ENCODE assay signal across 10 cellular contexts in the genomic region with DNA sequence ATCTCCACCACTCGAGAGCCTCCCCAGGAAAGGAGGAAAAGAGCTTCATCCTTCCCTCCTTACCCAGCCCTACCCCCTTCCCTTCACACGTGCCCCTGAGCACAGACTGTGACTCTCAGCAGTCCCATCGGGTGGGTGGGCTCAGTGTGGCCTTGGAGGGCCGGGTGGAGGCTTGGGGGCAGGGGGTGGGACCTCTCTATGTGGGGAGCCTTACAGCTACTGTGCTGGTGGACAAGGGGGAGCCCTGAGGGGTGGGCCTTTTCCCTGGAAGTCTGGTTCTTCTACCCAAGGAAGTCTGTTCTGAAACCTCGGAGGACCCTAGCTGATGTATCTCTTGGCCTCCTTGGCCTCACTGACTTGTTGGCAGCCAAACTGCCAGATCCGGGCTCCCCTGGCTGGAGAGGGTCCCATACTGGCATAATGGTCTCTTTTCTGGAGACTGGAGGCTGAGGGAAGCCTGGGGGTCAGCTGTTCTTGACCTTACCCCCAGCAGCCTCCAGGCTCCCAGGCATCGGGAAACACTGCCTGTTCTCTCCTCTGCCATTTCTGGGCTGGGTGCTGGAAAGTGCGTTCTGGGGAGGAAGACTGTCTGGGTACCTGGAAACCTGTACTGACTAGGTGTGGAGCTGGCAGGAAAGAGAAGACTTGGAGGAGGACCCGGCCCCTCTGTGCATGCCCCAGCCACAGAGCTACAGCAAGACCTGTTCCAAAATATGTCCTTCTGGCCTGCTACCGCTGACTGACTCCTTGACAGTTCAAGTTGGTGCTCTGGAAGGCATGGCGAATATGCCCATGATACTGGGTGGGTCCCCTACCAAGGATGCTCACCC. TPM values are rescaled to one million over a fixed set of nuclear protein-coding genes. Genes with fewer than 3 reads are reported as not detected.
DNase-seq lines count a peak whose midpoint lies in the region; ATAC-seq and TF ChIP-seq lines count a peak whose summit lies in the region.
"Had no signal": no experiment of that assay in that cellular context is flagged by ENCODE, and none has a peak within 500 bp of the region (broad histone marks: within the 10 kb centered on the region; RNA-seq: fewer than 3 reads in every experiment).

No MANE protein-coding gene starts in this region.

- no peaks in the 10 kb centered on the region for H3K9me3 Mint-ChIP-seq in CD14-positive monocyte
- no peaks in the 10 kb centered on the region for H3K9me3 Mint-ChIP-seq in natural killer cell treated with Interleukin-12 subunit alpha and Interleukin-12 subunit beta and Interleukin-15 and Interleukin-18, amount 100 ng/mL, for 72 hours

- intact Hi-C loops in CD14-positive monocyte (cut with micrococcal nuclease) = no loop called here

- peaks cover 68% of the 10 kb centered on the region for H3K4me1 Mint-ChIP-seq in CD14-positive monocyte
- peaks cover 13 to 15% of the 10 kb centered on the region in 2 donors for H3K4me1 Mint-ChIP-seq in natural killer cell treated with Interleukin-12 subunit alpha and Interleukin-12 subunit beta and Interleukin-15 and Interleukin-18, amount 100 ng/mL, for 72 hours (ENCODE audit: low read depth in 2 of 2)

- H3K4me1 ChIP-seq in HUES6 (ENCODE audit: control insufficient read depth, insufficient read depth, low read length) = peaks cover 32% of the 10 kb centered on the region
- H3K4me1 ChIP-seq in duodenal mucosa (ENCODE audit: control insufficient read depth in 1 of 2, insufficient read depth in 2 of 2, low read length in 2 of 2) = peaks cover 29 to 30% of the 10 kb centered on the region in 2 donors
- peaks cover 18% of the 10 kb centered on the region for H3K4me1 ChIP-seq in BE2C

- H3K9me3 ChIP-seq in HUES6 (ENCODE audit: control insufficient read depth, insufficient read depth, low read depth, low read length) = peaks cover 6% of the 10 kb centered on the region; the same call in 1 of the 2 replicates
- no peaks in the 10 kb centered on the region for H3K9me3 ChIP-seq in duodenal mucosa (ENCODE audit: control insufficient read depth in 1 of 2, low read length in 2 of 2)
- no peaks in the 10 kb centered on the region for H3K9me3 ChIP-seq in BE2C
- H3K9me3 ChIP-seq: breast epithelium had no signal

- H3K27ac ChIP-seq in HUES6 (ENCODE audit: low read depth, low read length) (no peak overlapping the region), duodenal mucosa (ENCODE audit: low read depth, low read length) (peak overlapping the region; percentile 45)

- peak overlapping the region; percentile 96 to 98 (median 97) for H3K27ac Mint-ChIP-seq in CD14-positive monocyte
- peak overlapping the region; percentile 56 to 61 for H3K27ac Mint-ChIP-seq in natural killer cell treated with Interleukin-12 subunit alpha and Interleukin-12 subunit beta and Interleukin-15 and Interleukin-18, amount 100 ng/mL, for 72 hours

- peaks cover 8 to 14% of the 10 kb centered on the region in 2 donors for H3K36me3 Mint-ChIP-seq in CD14-positive monocyte
- H3K36me3 Mint-ChIP-seq in natural killer cell treated with Interleukin-12 subunit alpha and Interleukin-12 subunit beta and Interleukin-15 and Interleukin-18, amount 100 ng/mL, for 72 hours = no peaks in the 10 kb centered on the region

- ATAC-seq in natural killer cell treated with Interleukin-12 subunit alpha and Interleukin-12 subunit beta and Interleukin-15 and Interleukin-18, amount 100 ng/mL, for 72 hours = no peak

- peaks cover 19% of the 10 kb centered on the region for H3K27me3 ChIP-seq in HUES6 (ENCODE audit: control insufficient read depth, insufficient read depth, low read length)
- H3K27me3 ChIP-seq in duodenal mucosa (ENCODE audit: control insufficient read depth in 1 of 2, insufficient read depth in 2 of 2, low read length in 2 of 2) = no peaks in the 10 kb centered on the region
- H3K27me3 ChIP-seq in BE2C = no peaks in the 10 kb centered on the region
- H3K27me3 ChIP-seq: breast epithelium had no signal

- peak overlapping the region; percentile 9; the same call in 1 of the 2 replicates for H3K4me3 ChIP-seq in HUES6 (ENCODE audit: low read depth, low read length)
- peak overlapping the region in 1 of 2 donors; percentile 28 for H3K4me3 ChIP-seq in duodenal mucosa (ENCODE audit: low read depth in 1 of 2, low read length in 2 of 2)
- H3K4me3 ChIP-seq in BE2C (ENCODE audit: low read depth, low read length) = no peak overlapping the region
- H3K4me3 ChIP-seq: breast epithelium had no signal

- DNase-seq in CD14-positive monocyte (ENCODE audit: low spot score) (no peak), KBM-7 (no peak), activated gamma-delta T cell treated with Interleukin-2 at 50 U/mL for 16 hours (no peak), BE2C (no peak), epidermal melanocyte (ENCODE audit: insufficient read length, low spot score) (no peak)
- DNase-seq in natural killer cell treated with Interleukin-12 subunit alpha and Interleukin-12 subunit beta and Interleukin-15 and Interleukin-18, amount 100 ng/mL, for 72 hours (ENCODE audit: low spot score) = no peak
- DNase-seq: NCI-H526 treated with DMSO at 0.1 percent for 48 hours had no signal

- H3K9ac ChIP-seq in HUES6 (ENCODE audit: low read length) = no peak overlapping the region
- no peak overlapping the region for H3K9ac ChIP-seq in duodenal mucosa (ENCODE audit: low read depth in 1 of 2, low read length in 2 of 2)

- no peaks in the 10 kb centered on the region for H3K36me3 ChIP-seq in HUES6 (ENCODE audit: control insufficient read depth, insufficient read depth, low read length)
- no peaks in the 10 kb centered on the region for H3K36me3 ChIP-seq in duodenal mucosa (ENCODE audit: control insufficient read depth in 1 of 2, insufficient read depth in 2 of 2, low read length in 2 of 2)
- no peaks in the 10 kb centered on the region for H3K36me3 ChIP-seq in BE2C
- H3K36me3 ChIP-seq: breast epithelium had no signal

- peaks cover 0 to 2% (median 2%) of the 10 kb centered on the region in 3 donors for H3K27me3 Mint-ChIP-seq in CD14-positive monocyte (ENCODE audit: low read depth in 3 of 3)
- no peaks in the 10 kb centered on the region for H3K27me3 Mint-ChIP-seq in natural killer cell treated with Interleukin-12 subunit alpha and Interleukin-12 subunit beta and Interleukin-15 and Interleukin-18, amount 100 ng/mL, for 72 hours

- TF ChIP-seq CTCF in CD14-positive monocyte (IDR thresholded peaks at IDR 0.05) = no peak
- TF ChIP-seq CTCF in BE2C (IDR thresholded peaks at IDR 0.05; ENCODE audit: low read depth, low read length) = no peak

- in situ Hi-C loops in KBM-7 (cut with MboI; ENCODE audit: low pct_unique_long_range_greater_than_20kb, low sequenced_read_pairs) = no loop called here

- H3K4me3 Mint-ChIP-seq in CD14-positive monocyte = peak overlapping the region; percentile 39 to 51
- no peak overlapping the region for H3K4me3 Mint-ChIP-seq in natural killer cell treated with Interleukin-12 subunit alpha and Interleukin-12 subunit beta and Interleukin-15 and Interleukin-18, amount 100 ng/mL, for 72 hours

RNA-seq across cellular contexts. Expression of a gene that starts 7.6 kb away (rescaled TPM):
- polyA plus RNA-seq in CD14-positive monocyte = 1 to 10 TPM; 2.5 to 3.3 TPM
- total RNA-seq in natural killer cell treated with Interleukin-12 subunit alpha and Interleukin-12 subunit beta and Interleukin-15 and Interleukin-18, amount 100 ng/mL, for 72 hours = 1 to 10 TPM; 1.2 to 1.9 TPM
- 38.5 TPM for polyA plus RNA-seq in BE2C (2012; ENCODE audit: insufficient read depth, insufficient read length, low read depth)

RNA-seq across cellular contexts. Expression of a gene that starts 43.8 kb away (rescaled TPM):
- polyA plus RNA-seq in CD14-positive monocyte = 1 to 10 TPM; 8.1 to 8.5 TPM
- total RNA-seq in natural killer cell treated with Interleukin-12 subunit alpha and Interleukin-12 subunit beta and Interleukin-15 and Interleukin-18, amount 100 ng/mL, for 72 hours = 10 to 100 TPM; 11.7 to 14.6 TPM
- 23.5 TPM for polyA plus RNA-seq in BE2C (2012; ENCODE audit: insufficient read depth, insufficient read length, low read depth)

RNA-seq across cellular contexts. Expression of a gene that starts 57.3 kb away (rescaled TPM):
- polyA plus RNA-seq in CD14-positive monocyte = under 1 TPM in 1 of 2 donors, not detected in 1; 0.24 TPM
- total RNA-seq in natural killer cell treated with Interleukin-12 subunit alpha and Interleukin-12 subunit beta and Interleukin-15 and Interleukin-18, amount 100 ng/mL, for 72 hours = not detected
- not detected for polyA plus RNA-seq in BE2C (2012; ENCODE audit: insufficient read depth, insufficient read length, low read depth)
- total RNA-seq: breast epithelium had no signal
